In genomic region chr11:61688368-61689163, GRCh38 we compare ENCODE assay signal across 11 cellular contexts. TPM values are rescaled to one million over a fixed set of nuclear protein-coding genes. Genes with fewer than 3 reads are reported as not detected.
A peak's percentile ranks its signal among the peaks of the same experiment; 100 is the strongest.
DNase-seq lines count a peak whose midpoint lies in the region; ATAC-seq lines count a peak whose summit lies in the region.
"Had no signal": no experiment of that assay in that cellular context is flagged by ENCODE, and none has a peak within 500 bp of the region (broad histone marks: within the 10 kb centered on the region; RNA-seq: fewer than 3 reads in every experiment).

No MANE protein-coding gene starts in this region.

- ATAC-seq in Right ventricle myocardium inferior: peak; percentile 93
- no peak for ATAC-seq in GM21423 (IDR thresholded peaks at IDR 0.05; ENCODE audit: unreplicated experiment)

- DNase-seq in Right ventricle myocardium inferior (ENCODE audit: missing footprints) (peak; percentile 88), cardiac septum (ENCODE audit: low spot score) (no peak), dermis blood vessel endothelial cell (peak; percentile 87), midbrain (lab: John Stamatoyannopoulos, UW) (peak; percentile 50), A172 (ENCODE audit: low spot score) (no peak), NCI-H2029 treated with DMSO at 0.1 percent for 48 hours (lab: John Stamatoyannopoulos, UW) (no peak)
- DNase-seq in activated CD4-positive, CD25-positive, alpha-beta regulatory T cell treated with anti-CD3 and anti-CD28 coated beads, Interleukin-2, amount 50 U/mL, for 72 hours: no peak
- DNase-seq: ACHN; activated CD4-positive, alpha-beta T cell treated with anti-CD3 and anti-CD28 coated beads, Interleukin-2, amount 50 U/mL, for 4 hours; MM.1S had no signal

- intact Hi-C loops in Right ventricle myocardium inferior (cut with DNase I) (no loop called here), cardiac septum (cut with DNase I) (no loop called here)

RNA-seq across cellular contexts. Expression of gene DAGLA, which starts 8.4 kb away (rescaled TPM):
- total RNA-seq in Right ventricle myocardium inferior (4.3 TPM), cardiac septum (3.3 TPM), dermis blood vessel endothelial cell (4.4 and 4.7 TPM in 2 replicates)
- total RNA-seq in A172 (2014; rRNA removed; shearing (Covaris generic)): 0.09 and 1.2 TPM in 2 replicates

Comparison
In these comparisons a context has a peak if more than half of its experiments do, and no peak if none do; other contexts are left out.
1. DNase-seq: peak in Right ventricle myocardium inferior (single experiment), dermis blood vessel endothelial cell (single experiment) and midbrain (single experiment); none in cardiac septum (single experiment), A172 (single experiment), NCI-H2029 treated with DMSO at 0.1 percent for 48 hours (single experiment) and activated CD4-positive, CD25-positive, alpha-beta regulatory T cell treated with anti-CD3 and anti-CD28 coated beads, Interleukin-2, amount 50 U/mL, for 72 hours (single experiment).